20 cellular contexts compared by ENCODE assay signal in the genomic region with DNA sequence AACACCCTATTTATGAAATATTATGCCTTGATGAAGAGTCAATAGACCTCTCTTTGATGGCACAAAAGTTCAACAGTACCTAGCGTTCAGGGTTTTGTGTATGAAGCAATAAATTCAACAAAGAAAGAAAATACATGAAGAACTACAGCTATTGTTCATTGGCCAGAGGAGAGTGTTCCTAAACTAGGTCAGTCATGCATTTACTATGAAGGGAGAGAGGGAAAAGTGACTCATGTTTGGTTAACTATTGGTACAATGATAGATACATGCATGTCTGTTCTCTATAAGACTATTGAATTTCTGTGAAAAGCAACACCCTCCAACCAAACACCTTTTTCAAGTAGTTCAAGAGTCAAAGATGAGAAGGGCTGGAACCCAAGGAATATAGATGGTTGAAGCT. TPM values are rescaled to one million over a fixed set of nuclear protein-coding genes. Genes with fewer than 3 reads are reported as not detected.
DNase-seq lines count a peak whose midpoint lies in the region; ATAC-seq and TF ChIP-seq lines count a peak whose summit lies in the region.
"Had no signal": no experiment of that assay in that cellular context is flagged by ENCODE, and none has a peak within 500 bp of the region (broad histone marks: within the 10 kb centered on the region; RNA-seq: fewer than 3 reads in every experiment).

No MANE protein-coding gene starts in this region.

- no peak for TF ChIP-seq EP300 in upper lobe of left lung (IDR thresholded peaks at IDR 0.05)

- H4K20me1 ChIP-seq in hepatocyte (ENCODE audit: insufficient read depth, poor library complexity, severe bottlenecking), result no peaks in the 10 kb centered on the region
- H4K20me1 ChIP-seq in MM.1S (ENCODE audit: insufficient read depth, low read length), result no peaks in the 10 kb centered on the region

- TF ChIP-seq POLR2A in thyroid gland (IDR thresholded peaks at IDR 0.05) (no peak), upper lobe of left lung (IDR thresholded peaks at IDR 0.05) (no peak)

- H3K36me3 ChIP-seq in SJCRH30, result no peaks in the 10 kb centered on the region
- no peaks in the 10 kb centered on the region for H3K36me3 ChIP-seq in hepatocyte (replicated peaks; ENCODE audit: insufficient read depth, low read depth)
- no peaks in the 10 kb centered on the region for H3K36me3 ChIP-seq in thyroid gland
- no peaks in the 10 kb centered on the region for H3K36me3 ChIP-seq in upper lobe of left lung
- no peaks in the 10 kb centered on the region for H3K36me3 ChIP-seq in MM.1S (replicated peaks; ENCODE audit: insufficient read depth, low read length)
- H3K36me3 ChIP-seq: brain microvascular endothelial cell, esophagus squamous epithelium, left lung had no signal

- H3K27me3 ChIP-seq in SJCRH30 (no peaks in the 10 kb centered on the region), hepatocyte (no peaks in the 10 kb centered on the region), thyroid gland (no peaks in the 10 kb centered on the region), upper lobe of left lung (no peaks in the 10 kb centered on the region), MM.1S (replicated peaks; ENCODE audit: insufficient read depth, low read length) (no peaks in the 10 kb centered on the region)
- H3K27me3 ChIP-seq: brain microvascular endothelial cell, esophagus squamous epithelium, left lung, testis had no signal

- H3K27me3 Mint-ChIP-seq in activated CD8-positive, alpha-beta T cell treated with anti-CD3 and anti-CD28 coated beads for 36 hours, result no peaks in the 10 kb centered on the region
- no peaks in the 10 kb centered on the region for H3K27me3 Mint-ChIP-seq in activated CD8-positive, alpha-beta T cell treated with anti-CD3 and anti-CD28 coated beads, Interleukin-2, amount 10 ng/mL, durations not matched to agents 7 days and 5 days (ENCODE audit: low read depth)

- H3K9me3 ChIP-seq in SJCRH30 (replicated peaks), result no peaks in the 10 kb centered on the region
- H3K9me3 ChIP-seq in hepatocyte (ENCODE audit: low read depth), result no peaks in the 10 kb centered on the region
- no peaks in the 10 kb centered on the region for H3K9me3 ChIP-seq in thyroid gland
- H3K9me3 ChIP-seq in upper lobe of left lung, result peaks cover 0 to 3% (median 0%) of the 10 kb centered on the region in 4 donors
- no peaks in the 10 kb centered on the region for H3K9me3 ChIP-seq in MM.1S (replicated peaks; ENCODE audit: insufficient read depth, low read length)
- H3K9me3 ChIP-seq: esophagus squamous epithelium, testis had no signal

- peak; percentile 37 for ATAC-seq in activated CD8-positive, alpha-beta T cell treated with anti-CD3 and anti-CD28 coated beads for 36 hours
- ATAC-seq in activated CD8-positive, alpha-beta T cell treated with anti-CD3 and anti-CD28 coated beads, Interleukin-2, amount 10 ng/mL, durations not matched to agents 7 days and 5 days, result no peak
- ATAC-seq in upper lobe of left lung (ENCODE audit: low FRiP score in 2 of 2), result no peak
- ATAC-seq in GM19328 (IDR thresholded peaks at IDR 0.05; ENCODE audit: unreplicated experiment), result no peak
- ATAC-seq: GM12878, natural killer cell had no signal

- H3K9me2 ChIP-seq in hepatocyte (replicated peaks; ENCODE audit: insufficient read depth) (no peaks in the 10 kb centered on the region), MM.1S (replicated peaks; ENCODE audit: insufficient read depth, low read length) (no peaks in the 10 kb centered on the region)

- H3K9me3 Mint-ChIP-seq in activated CD8-positive, alpha-beta T cell treated with anti-CD3 and anti-CD28 coated beads for 36 hours, result peaks cover 7% of the 10 kb centered on the region
- H3K9me3 Mint-ChIP-seq in activated CD8-positive, alpha-beta T cell treated with anti-CD3 and anti-CD28 coated beads, Interleukin-2, amount 10 ng/mL, durations not matched to agents 7 days and 5 days (ENCODE audit: insufficient read depth), result no peaks in the 10 kb centered on the region

- no peak overlapping the region for H3K27ac Mint-ChIP-seq in activated CD8-positive, alpha-beta T cell treated with anti-CD3 and anti-CD28 coated beads for 36 hours
- H3K27ac Mint-ChIP-seq in activated CD8-positive, alpha-beta T cell treated with anti-CD3 and anti-CD28 coated beads, Interleukin-2, amount 10 ng/mL, durations not matched to agents 7 days and 5 days, result no peak overlapping the region
- H3K27ac Mint-ChIP-seq: CD4-positive, CD25-positive, alpha-beta regulatory T cell; natural killer cell; T-helper 1 cell treated with Interleukin-12 subunit alpha and Interleukin-12 subunit beta and Interleukin-4 antibody, amounts not matched to agents 30 μg/mL and 1 μg/mL, for 36 hours had no signal

- H3F3A ChIP-seq in MM.1S (ENCODE audit: insufficient read depth, low read length), result no peaks in the 10 kb centered on the region

- no peak for DNase-seq in activated CD8-positive, alpha-beta T cell treated with anti-CD3 and anti-CD28 coated beads for 36 hours
- DNase-seq in activated CD8-positive, alpha-beta T cell treated with anti-CD3 and anti-CD28 coated beads, Interleukin-2, amount 10 ng/mL, durations not matched to agents 7 days and 5 days, result no peak
- DNase-seq in SJCRH30, result no peak
- DNase-seq in hepatocyte (ENCODE audit: low spot score), result no peak
- DNase-seq in thyroid gland, result no peak
- DNase-seq in upper lobe of left lung, result no peak
- no peak for DNase-seq in MM.1S
- DNase-seq: CD4-positive, CD25-positive, alpha-beta regulatory T cell; dorsolateral prefrontal cortex; esophagus squamous epithelium; left lung; natural killer cell; NCI-H2029 treated with DMSO at 0.1 percent for 48 hours; retina; testis had no signal

- peaks cover 25% of the 10 kb centered on the region for H3K4me1 ChIP-seq in SJCRH30
- H3K4me1 ChIP-seq in hepatocyte (ENCODE audit: insufficient read depth), result peaks cover 5% of the 10 kb centered on the region
- H3K4me1 ChIP-seq in thyroid gland, result peaks cover 37 to 56% of the 10 kb centered on the region in 2 donors
- H3K4me1 ChIP-seq in upper lobe of left lung, result peaks cover 0 to 5% (median 1%) of the 10 kb centered on the region in 4 donors
- H3K4me1 ChIP-seq in MM.1S (ENCODE audit: low read length), result peaks cover 21% of the 10 kb centered on the region
- H3K4me1 ChIP-seq: esophagus squamous epithelium had no signal

- CTCF ChIA-PET in activated CD8-positive, alpha-beta T cell treated with anti-CD3 and anti-CD28 coated beads for 36 hours (lab: Charles Lee), result interaction anchor here (0.7 to 1.5 kb wide), 2 partner anchors 35 to 125 kb away, joined by 3 to 5 read pairs; no protein-coding TSS in a partner anchor
- CTCF ChIA-PET in activated CD8-positive, alpha-beta T cell treated with anti-CD3 and anti-CD28 coated beads, Interleukin-2, amount 10 ng/mL, durations not matched to agents 7 days and 5 days (lab: Charles Lee), result interaction anchor here (1.1 kb wide), 1 partner anchor 26 kb away, joined by 3 read pairs; no protein-coding TSS in a partner anchor

- 64% methylated on average over 1 of the region's 1 CpG for WGBS in hepatocyte (ENCODE audit: low lambda C conversion rate, missing lambda C conversion rate)
- WGBS in thyroid gland, 2 donors, result 62 to 63% methylated on average over 1 of the region's 1 CpG
- 91 to 92% methylated on average over 1 of the region's 1 CpG for WGBS in upper lobe of left lung, 2 donors

- POLR2A ChIA-PET in activated CD8-positive, alpha-beta T cell treated with anti-CD3 and anti-CD28 coated beads for 36 hours (lab: Charles Lee), result no interaction called here
- POLR2A ChIA-PET in activated CD8-positive, alpha-beta T cell treated with anti-CD3 and anti-CD28 coated beads, Interleukin-2, amount 10 ng/mL, durations not matched to agents 7 days and 5 days (lab: Charles Lee), result no interaction called here

- TF ChIP-seq CTCF in activated CD8-positive, alpha-beta T cell treated with anti-CD3 and anti-CD28 coated beads for 36 hours (IDR thresholded peaks at IDR 0.05), result no peak
- TF ChIP-seq CTCF in hepatocyte (IDR thresholded peaks at IDR 0.05; ENCODE audit: poor library complexity), result no peak
- no peak for TF ChIP-seq CTCF in thyroid gland (IDR thresholded peaks at IDR 0.05)
- no peak for TF ChIP-seq CTCF in upper lobe of left lung (IDR thresholded peaks at IDR 0.05)
- TF ChIP-seq CTCF in MM.1S (IDR thresholded peaks at IDR 0.05; ENCODE audit: low read length), result no peak

- intact Hi-C loops in activated CD8-positive, alpha-beta T cell treated with anti-CD3 and anti-CD28 coated beads for 36 hours (cut with micrococcal nuclease), result no loop called here
- intact Hi-C loops in thyroid gland (cut with DNase I), result no loop called here

- H3K4me3 ChIP-seq in SJCRH30 (no peak overlapping the region), hepatocyte (no peak overlapping the region), thyroid gland (replicated peaks in 1 of 3) (no peak overlapping the region), upper lobe of left lung (no peak overlapping the region), MM.1S (ENCODE audit: low read length) (no peak overlapping the region)
- H3K4me3 ChIP-seq: dorsolateral prefrontal cortex, esophagus squamous epithelium, GM12878, left lung, testis had no signal

- no peak overlapping the region for H3K4me2 ChIP-seq in hepatocyte
- no peak overlapping the region for H3K4me2 ChIP-seq in MM.1S (ENCODE audit: low read depth, low read length)

- H3K36me3 Mint-ChIP-seq in activated CD8-positive, alpha-beta T cell treated with anti-CD3 and anti-CD28 coated beads for 36 hours (ENCODE audit: low read depth), result no peaks in the 10 kb centered on the region
- no peaks in the 10 kb centered on the region for H3K36me3 Mint-ChIP-seq in activated CD8-positive, alpha-beta T cell treated with anti-CD3 and anti-CD28 coated beads, Interleukin-2, amount 10 ng/mL, durations not matched to agents 7 days and 5 days (ENCODE audit: low read depth)
- H3K36me3 Mint-ChIP-seq: CD4-positive, CD25-positive, alpha-beta regulatory T cell; natural killer cell had no signal

- H3K4me3 Mint-ChIP-seq in activated CD8-positive, alpha-beta T cell treated with anti-CD3 and anti-CD28 coated beads for 36 hours, result no peak overlapping the region
- no peak overlapping the region for H3K4me3 Mint-ChIP-seq in activated CD8-positive, alpha-beta T cell treated with anti-CD3 and anti-CD28 coated beads, Interleukin-2, amount 10 ng/mL, durations not matched to agents 7 days and 5 days
- H3K4me3 Mint-ChIP-seq: CD4-positive, CD25-positive, alpha-beta regulatory T cell; natural killer cell; T-helper 1 cell treated with Interleukin-12 subunit alpha and Interleukin-12 subunit beta and Interleukin-4 antibody, amounts not matched to agents 30 μg/mL and 1 μg/mL, for 36 hours had no signal

- H3K27ac ChIP-seq in SJCRH30 (peak overlapping the region; percentile 37), hepatocyte (peak overlapping the region; percentile 24), thyroid gland (peak overlapping the region; percentile 28 to 86 (median 73)), upper lobe of left lung (no peak overlapping the region), MM.1S (ENCODE audit: low read length) (no peak overlapping the region)
- H3K27ac ChIP-seq: 22Rv1, brain microvascular endothelial cell, dorsolateral prefrontal cortex, esophagus squamous epithelium, left lung, testis had no signal

- H3K4me1 Mint-ChIP-seq in activated CD8-positive, alpha-beta T cell treated with anti-CD3 and anti-CD28 coated beads for 36 hours (ENCODE audit: low read depth), result peaks cover 3% of the 10 kb centered on the region
- peaks cover 10% of the 10 kb centered on the region for H3K4me1 Mint-ChIP-seq in activated CD8-positive, alpha-beta T cell treated with anti-CD3 and anti-CD28 coated beads, Interleukin-2, amount 10 ng/mL, durations not matched to agents 7 days and 5 days (ENCODE audit: low read depth)
- H3K4me1 Mint-ChIP-seq: CD4-positive, CD25-positive, alpha-beta regulatory T cell had no signal

- no peak overlapping the region for H3K9ac ChIP-seq in MM.1S (ENCODE audit: low read length)

- H2AFZ ChIP-seq in hepatocyte, result no peak overlapping the region
- H2AFZ ChIP-seq in MM.1S (ENCODE audit: low read length), result no peak overlapping the region

- H3K79me2 ChIP-seq in hepatocyte (no peaks in the 10 kb centered on the region), MM.1S (ENCODE audit: low read length) (no peaks in the 10 kb centered on the region)

RNA-seq across cellular contexts. Expression of a gene that starts 50.7 kb away (rescaled TPM):
- total RNA-seq in activated CD8-positive, alpha-beta T cell treated with anti-CD3 and anti-CD28 coated beads for 36 hours, result 1 to 10 TPM; 1.1 TPM
- 1 to 10 TPM; 1.8 to 2.2 TPM for total RNA-seq in activated CD8-positive, alpha-beta T cell treated with anti-CD3 and anti-CD28 coated beads, Interleukin-2, amount 10 ng/mL, durations not matched to agents 7 days and 5 days
- total RNA-seq in SJCRH30 (2014; rRNA removed; shearing (Covaris generic)), result 0.05 and 0.06 TPM in 2 replicates
- total RNA-seq in hepatocyte (12.1 and 12.9 TPM in 2 replicates), thyroid gland (10 to 100 TPM; 10.5 to 15.5 (median 11.7) TPM), upper lobe of left lung (100 to 1,000 TPM; 110 to 197 (median 138) TPM)
- polyA plus RNA-seq in hepatocyte, result 6.0 and 10.1 TPM in 2 replicates
- total RNA-seq: GM12878 had no signal

Comparison
In these comparisons a context has a peak if more than half of its experiments do, and no peak if none do; other contexts are left out.
1. H3K27ac ChIP-seq: peak in SJCRH30 (single experiment), hepatocyte (single experiment) and thyroid gland (3 of 3); none in upper lobe of left lung (0 of 4) and MM.1S (single experiment).